Comparison of ENCODE assay signal across 8 cellular contexts in the genomic region with DNA sequence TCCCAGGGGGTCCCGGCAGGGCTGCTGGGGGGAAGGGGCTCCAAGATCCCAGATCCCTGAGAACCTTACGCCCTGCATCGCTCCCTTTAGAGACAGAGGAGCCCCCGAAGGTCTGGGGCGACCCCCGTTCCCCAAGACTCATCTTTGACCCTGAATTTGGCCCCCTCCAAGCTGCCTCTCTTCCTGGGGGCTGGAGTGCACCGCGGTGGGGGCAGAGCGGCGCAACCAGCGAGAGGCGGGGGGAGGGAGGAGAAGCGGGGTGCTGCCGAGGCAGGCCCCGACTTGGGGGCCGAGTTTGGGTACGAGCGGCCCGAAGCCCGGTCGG. TPM values are rescaled to one million over a fixed set of nuclear protein-coding genes. Genes with fewer than 3 reads are reported as not detected.
DNase-seq lines count a peak whose midpoint lies in the region; ATAC-seq lines count a peak whose summit lies in the region.

No MANE protein-coding gene starts in this region.

- no peaks in the 10 kb centered on the region for H3K9me3 Mint-ChIP-seq in activated naive CD8-positive, alpha-beta T cell treated with anti-CD3 and anti-CD28 coated beads, Interleukin-2, amount 10 ng/mL, durations not matched to agents 7 days and 5 days
- no peaks in the 10 kb centered on the region for H3K9me3 Mint-ChIP-seq in stimulated activated effector memory CD8-positive, alpha-beta T cell treated with anti-CD3 and anti-CD28 coated beads, Interleukin-12 subunit alpha, Interleukin-12 subunit beta, amount 100 ng/mL, for 72 hours

- H3K27me3 Mint-ChIP-seq in activated naive CD8-positive, alpha-beta T cell treated with anti-CD3 and anti-CD28 coated beads, Interleukin-2, amount 10 ng/mL, durations not matched to agents 7 days and 5 days = peaks cover 20% of the 10 kb centered on the region

- H3K27me3 ChIP-seq in HUES6 (ENCODE audit: control insufficient read depth, insufficient read depth, low read length) (peaks cover 29% of the 10 kb centered on the region), iPS-15b (ENCODE audit: control insufficient read depth, insufficient read depth, low read length) (peaks cover 14% of the 10 kb centered on the region)

- no peak overlapping the region for H3K27ac ChIP-seq in HUES6 (ENCODE audit: low read depth, low read length)

- H3K27ac Mint-ChIP-seq in activated naive CD8-positive, alpha-beta T cell treated with anti-CD3 and anti-CD28 coated beads, Interleukin-2, amount 10 ng/mL, durations not matched to agents 7 days and 5 days = no peak overlapping the region
- no peak overlapping the region for H3K27ac Mint-ChIP-seq in stimulated activated effector memory CD8-positive, alpha-beta T cell treated with anti-CD3 and anti-CD28 coated beads, Interleukin-12 subunit alpha, Interleukin-12 subunit beta, amount 100 ng/mL, for 72 hours

- H3K36me3 Mint-ChIP-seq in activated naive CD8-positive, alpha-beta T cell treated with anti-CD3 and anti-CD28 coated beads, Interleukin-2, amount 10 ng/mL, durations not matched to agents 7 days and 5 days = no peaks in the 10 kb centered on the region
- H3K36me3 Mint-ChIP-seq in stimulated activated effector memory CD8-positive, alpha-beta T cell treated with anti-CD3 and anti-CD28 coated beads, Interleukin-12 subunit alpha, Interleukin-12 subunit beta, amount 100 ng/mL, for 72 hours = no peaks in the 10 kb centered on the region

- H3K4me1 ChIP-seq in HUES6 (ENCODE audit: control insufficient read depth, insufficient read depth, low read length) (peaks cover 29% of the 10 kb centered on the region), iPS-15b (ENCODE audit: control insufficient read depth, insufficient read depth, low read length) (peaks cover 7% of the 10 kb centered on the region)

- H3K4me3 Mint-ChIP-seq in activated naive CD8-positive, alpha-beta T cell treated with anti-CD3 and anti-CD28 coated beads, Interleukin-2, amount 10 ng/mL, durations not matched to agents 7 days and 5 days = peak overlapping the region; percentile 39
- H3K4me3 Mint-ChIP-seq in stimulated activated effector memory CD8-positive, alpha-beta T cell treated with anti-CD3 and anti-CD28 coated beads, Interleukin-12 subunit alpha, Interleukin-12 subunit beta, amount 100 ng/mL, for 72 hours = peak overlapping the region; percentile 32

- no peaks in the 10 kb centered on the region for H3K9me3 ChIP-seq in HUES6 (ENCODE audit: control insufficient read depth, insufficient read depth, low read depth, low read length)
- H3K9me3 ChIP-seq in iPS-15b (ENCODE audit: control insufficient read depth, insufficient read depth, low read length) = no peaks in the 10 kb centered on the region

- DNase-seq in activated naive CD8-positive, alpha-beta T cell treated with anti-CD3 and anti-CD28 coated beads, Interleukin-2, amount 10 ng/mL, durations not matched to agents 7 days and 5 days = no peak
- DNase-seq in stimulated activated effector memory CD8-positive, alpha-beta T cell treated with anti-CD3 and anti-CD28 coated beads, Interleukin-12 subunit alpha, Interleukin-12 subunit beta, amount 100 ng/mL, for 72 hours (ENCODE audit: low spot score in 2 of 2) = no peak
- no peak for DNase-seq in RKO (ENCODE audit: low spot score)
- no peak for DNase-seq in NCI-H345 treated with DMSO at 0.1 percent for 48 hours (lab: John Stamatoyannopoulos, UW; ENCODE audit: unreplicated experiment)

- ATAC-seq in activated naive CD8-positive, alpha-beta T cell treated with anti-CD3 and anti-CD28 coated beads, Interleukin-2, amount 10 ng/mL, durations not matched to agents 7 days and 5 days (ENCODE audit: low read depth) = no peak
- ATAC-seq in stimulated activated effector memory CD8-positive, alpha-beta T cell treated with anti-CD3 and anti-CD28 coated beads, Interleukin-12 subunit alpha, Interleukin-12 subunit beta, amount 100 ng/mL, for 72 hours = no peak
- ATAC-seq in GM19467 (IDR thresholded peaks at IDR 0.05; ENCODE audit: unreplicated experiment) (no peak), HG03571 (IDR thresholded peaks at IDR 0.05; ENCODE audit: unreplicated experiment) (no peak)

- no peak overlapping the region for H3K9ac ChIP-seq in HUES6 (ENCODE audit: low read length)
- H3K9ac ChIP-seq in iPS-15b (ENCODE audit: low read depth, low read length) = no peak overlapping the region

- peaks cover 23% of the 10 kb centered on the region for H3K4me1 Mint-ChIP-seq in activated naive CD8-positive, alpha-beta T cell treated with anti-CD3 and anti-CD28 coated beads, Interleukin-2, amount 10 ng/mL, durations not matched to agents 7 days and 5 days
- H3K4me1 Mint-ChIP-seq in stimulated activated effector memory CD8-positive, alpha-beta T cell treated with anti-CD3 and anti-CD28 coated beads, Interleukin-12 subunit alpha, Interleukin-12 subunit beta, amount 100 ng/mL, for 72 hours = peaks cover 13% of the 10 kb centered on the region

- H3K36me3 ChIP-seq in HUES6 (ENCODE audit: control insufficient read depth, insufficient read depth, low read length) (no peaks in the 10 kb centered on the region), iPS-15b (ENCODE audit: control insufficient read depth, insufficient read depth, low read length) (no peaks in the 10 kb centered on the region)

- peak overlapping the region; percentile 67 for H3K4me3 ChIP-seq in HUES6 (ENCODE audit: low read depth, low read length)
- peak overlapping the region; percentile 58 for H3K4me3 ChIP-seq in iPS-15b (ENCODE audit: low read depth, low read length)

- POLR2A ChIA-PET in activated naive CD8-positive, alpha-beta T cell treated with anti-CD3 and anti-CD28 coated beads, Interleukin-2, amount 10 ng/mL, durations not matched to agents 7 days and 5 days (lab: Charles Lee) = no interaction called here

RNA-seq across cellular contexts. Expression of gene PLEKHG5, which starts 5.4 kb away (rescaled TPM):
- 1 to 10 TPM; 4.7 to 5.0 TPM for total RNA-seq in activated naive CD8-positive, alpha-beta T cell treated with anti-CD3 and anti-CD28 coated beads, Interleukin-2, amount 10 ng/mL, durations not matched to agents 7 days and 5 days

RNA-seq across cellular contexts. Expression of gene TNFRSF25, which starts 30.9 kb away (rescaled TPM):
- total RNA-seq in activated naive CD8-positive, alpha-beta T cell treated with anti-CD3 and anti-CD28 coated beads, Interleukin-2, amount 10 ng/mL, durations not matched to agents 7 days and 5 days = 100 to 1,000 TPM; 137 TPM

RNA-seq across cellular contexts. Expression of gene NOL9, which starts 57.5 kb away (rescaled TPM):
- 10 to 100 TPM; 37.6 to 40.8 TPM for total RNA-seq in activated naive CD8-positive, alpha-beta T cell treated with anti-CD3 and anti-CD28 coated beads, Interleukin-2, amount 10 ng/mL, durations not matched to agents 7 days and 5 days

RNA-seq across cellular contexts. Expression of gene TAS1R1, which starts 58.3 kb away (rescaled TPM):
- total RNA-seq in activated naive CD8-positive, alpha-beta T cell treated with anti-CD3 and anti-CD28 coated beads, Interleukin-2, amount 10 ng/mL, durations not matched to agents 7 days and 5 days = not detected
